ENCODE assay signal across 22 cellular contexts in the genomic region with DNA sequence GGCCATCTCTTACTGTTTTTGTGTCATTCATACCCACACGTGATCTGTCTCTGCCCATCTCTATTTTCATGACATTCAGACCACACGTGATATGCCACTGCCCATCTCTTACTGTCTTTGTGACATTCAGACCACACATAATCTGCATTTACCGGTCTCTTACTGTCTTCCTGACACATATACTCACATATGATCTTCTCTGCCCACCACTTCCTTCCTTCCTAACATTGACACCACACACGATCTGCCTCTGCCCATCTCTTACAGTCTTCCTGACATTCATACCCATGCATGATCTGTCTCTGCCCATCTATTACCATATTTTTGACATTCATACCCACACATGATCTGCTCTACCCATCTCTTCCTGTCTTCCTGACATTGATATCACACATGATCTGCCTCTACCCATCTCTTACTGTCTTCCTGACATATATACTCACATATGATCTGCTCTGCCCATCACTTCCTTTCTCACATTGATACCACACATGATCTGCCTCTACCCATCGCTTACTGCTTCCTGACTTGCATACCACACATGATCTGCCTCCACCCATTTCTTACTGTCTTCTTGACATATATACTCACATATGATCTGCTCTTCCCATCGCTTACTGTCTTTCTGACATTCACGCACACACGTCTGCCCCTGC. TPM values are rescaled to one million over a fixed set of nuclear protein-coding genes. Genes with fewer than 3 reads are reported as not detected.
"Had no signal": no experiment of that assay in that cellular context is flagged by ENCODE, and none has a peak within 500 bp of the region (broad histone marks: within the 10 kb centered on the region; RNA-seq: fewer than 3 reads in every experiment).

No MANE protein-coding gene starts in this region.

- H3K9me3 Mint-ChIP-seq: activated T-helper 1 cell treated with anti-CD3 and anti-CD28 coated beads, Interleukin-12 subunit alpha, Interleukin-12 subunit beta, Interleukin-2, Interleukin-4 antibody, amounts not matched to agents 30 ng/mL and 10 ng/mL and 1 ng/mL, durations not matched to agents 14 hours and 24 hours and 36 hours had no signal

- H3K9me3 ChIP-seq: MG63 had no signal

- DNase-seq: activated CD4-positive, CD25-positive, alpha-beta regulatory T cell; activated CD8-positive, alpha-beta memory T cell treated with anti-CD3 and anti-CD28 coated beads for 24 hours; activated effector memory CD4-positive, alpha-beta T cell treated with anti-CD3 and anti-CD28 coated beads, Interleukin-2, amount 50 U/mL, for 16 hours; activated naive CD4-positive, alpha-beta T cell treated with Interleukin-2 at 50 U/mL for 16 hours; cerebellar nuclear complex; KG1; MG63; MV-4-11; NCI-H1092 treated with DMSO at 0.1 percent for 48 hours; NCI-H1417 treated with DMSO at 0.1 percent for 48 hours; NCI-H1694; NCI-H2029; NCI-H2107; NCI-H2171 treated with DMSO at 0.1 percent for 48 hours; NCI-H226; NCI-H526; NCI-H82; SIG-M5 had no signal

- H3K36me3 Mint-ChIP-seq: activated naive CD4-positive, alpha-beta T cell treated with anti-CD3 and anti-CD28 coated beads, Interleukin-2, amount 50 U/mL, for 72 hours had no signal

- H3K27ac ChIP-seq: VCaP had no signal

- H3K27ac Mint-ChIP-seq: activated naive CD4-positive, alpha-beta T cell treated with anti-CD3 and anti-CD28 coated beads, Interleukin-2, amount 50 U/mL, for 72 hours; activated T-helper 1 cell treated with anti-CD3 and anti-CD28 coated beads, Interleukin-12 subunit alpha, Interleukin-12 subunit beta, Interleukin-2, Interleukin-4 antibody, amounts not matched to agents 30 ng/mL and 10 ng/mL and 1 ng/mL, durations not matched to agents 14 hours and 24 hours and 36 hours had no signal

- H3K4me3 ChIP-seq: MG63 had no signal

- H3K36me3 ChIP-seq: MG63 had no signal

- H3K27me3 ChIP-seq: MG63 had no signal

- H3K4me3 Mint-ChIP-seq: activated T-helper 1 cell treated with anti-CD3 and anti-CD28 coated beads, Interleukin-12 subunit alpha, Interleukin-12 subunit beta, Interleukin-2, Interleukin-4 antibody, amounts not matched to agents 30 ng/mL and 10 ng/mL and 1 ng/mL, durations not matched to agents 14 hours and 24 hours and 36 hours had no signal

RNA-seq across cellular contexts. Expression of a gene that starts 36.1 kb away (rescaled TPM):
- total RNA-seq: OCI-LY7 had no signal
